Comparison of ENCODE assay signal across 8 cellular contexts in genomic region chr14:73851567-73852382, GRCh38. TPM values are rescaled to one million over a fixed set of nuclear protein-coding genes. Genes with fewer than 3 reads are reported as not detected.
A peak's percentile ranks its signal among the peaks of the same experiment; 100 is the strongest.
DNase-seq lines count a peak whose midpoint lies in the region; ATAC-seq and TF ChIP-seq lines count a peak whose summit lies in the region.

Gene PTGR2 (plus strand): TSS chr14:73851831. CDS start chr14:73858863, 7,032 bp downstream.

- peaks cover 6% of the 10 kb centered on the region for H3K4me1 ChIP-seq in CD8-positive, alpha-beta T cell (ENCODE audit: insufficient read depth, low read length)

- ATAC-seq in CD8-positive, alpha-beta T cell, result peak; percentile 93
- ATAC-seq in GM19468 (IDR thresholded peaks at IDR 0.05; ENCODE audit: extremely low read depth, unreplicated experiment) (peak; percentile 76), memory B cell (ENCODE audit: low read depth) (peak; percentile 95)
- ATAC-seq in effector memory CD8-positive, alpha-beta T cell (replicated peaks), result peak; percentile 94

- no peaks in the 10 kb centered on the region for H3K9me3 Mint-ChIP-seq in CD8-positive, alpha-beta T cell
- H3K9me3 Mint-ChIP-seq in effector memory CD8-positive, alpha-beta T cell, result no peaks in the 10 kb centered on the region
- no peaks in the 10 kb centered on the region for H3K9me3 Mint-ChIP-seq in memory B cell

- no peaks in the 10 kb centered on the region for H3K36me3 ChIP-seq in CD8-positive, alpha-beta T cell (ENCODE audit: insufficient read depth, low read length)

- H3K4me3 Mint-ChIP-seq in CD8-positive, alpha-beta T cell, result peak within 1 kb of the TSS; percentile 90
- H3K4me3 Mint-ChIP-seq in effector memory CD8-positive, alpha-beta T cell, result peak within 1 kb of the TSS; percentile 89 to 92
- H3K4me3 Mint-ChIP-seq in memory B cell, result peak within 1 kb of the TSS; percentile 93

- H3K27ac ChIP-seq in CD8-positive, alpha-beta T cell (ENCODE audit: low read depth, low read length), result peak within 1 kb of the TSS; percentile 70

- H3K27me3 Mint-ChIP-seq in CD8-positive, alpha-beta T cell (ENCODE audit: low read depth), result no peaks in the 10 kb centered on the region
- H3K27me3 Mint-ChIP-seq in effector memory CD8-positive, alpha-beta T cell, result no peaks in the 10 kb centered on the region
- H3K27me3 Mint-ChIP-seq in memory B cell, result no peaks in the 10 kb centered on the region

- no peaks in the 10 kb centered on the region for H3K9me3 ChIP-seq in CD8-positive, alpha-beta T cell (ENCODE audit: low read length)

- POLR2A ChIA-PET in CD8-positive, alpha-beta T cell (lab: Charles Lee), result interaction anchor here (0.7 to 2.0 kb wide), 12 partner anchors 9 to 361 kb away, joined by 3 to 8 read pairs (median 4); partner anchors contain the start of genes ACOT2, BBOF1, ENTPD5 and RIOX1

- H3K4me1 Mint-ChIP-seq in CD8-positive, alpha-beta T cell (ENCODE audit: low read depth), result peaks cover 21% of the 10 kb centered on the region
- peaks cover 17 to 25% of the 10 kb centered on the region in 2 donors for H3K4me1 Mint-ChIP-seq in effector memory CD8-positive, alpha-beta T cell (ENCODE audit: low read depth in 2 of 2)
- peaks cover 8% of the 10 kb centered on the region for H3K4me1 Mint-ChIP-seq in memory B cell

- peaks cover 8% of the 10 kb centered on the region for H3K36me3 Mint-ChIP-seq in CD8-positive, alpha-beta T cell
- peaks cover 17% of the 10 kb centered on the region for H3K36me3 Mint-ChIP-seq in effector memory CD8-positive, alpha-beta T cell (ENCODE audit: insufficient read depth)
- H3K36me3 Mint-ChIP-seq in memory B cell, result no peaks in the 10 kb centered on the region

- DNase-seq in CD8-positive, alpha-beta T cell, result peak; percentile 77 to 94 (median 87)
- peak; percentile 97 for DNase-seq in HT1080 (ENCODE audit: low read depth)
- DNase-seq in NOMO-1 (lab: John Stamatoyannopoulos, UW; ENCODE audit: unreplicated experiment in 2 of 2), result peak; percentile 84 to 86
- peak; percentile 67 to 80 (median 67) for DNase-seq in activated CD8-positive, alpha-beta memory T cell treated with anti-CD3 and anti-CD28 coated beads for 48 hours (ENCODE audit: low read depth in 2 of 3, low spot score in 2 of 3)
- peak; percentile 85 to 90 (median 85) for DNase-seq in effector memory CD8-positive, alpha-beta T cell
- peak; percentile 89 to 92 for DNase-seq in memory B cell (ENCODE audit: low spot score in 2 of 2)
- DNase-seq in stimulated activated CD8-positive, alpha-beta memory T cell treated with anti-CD3 and anti-CD28 coated beads, Interleukin-12 subunit alpha, Interleukin-12 subunit beta, amount 100 ng/mL, for 1 hour (ENCODE audit: low read depth), result peak; percentile 80

- intact Hi-C loops in CD8-positive, alpha-beta T cell (cut with DNase I, micrococcal nuclease), result loop anchor here (1.0 to 10.0 kb wide), 7 partner anchors 35 to 793 kb away; partner anchors contain the start of genes COQ6 (in 2 of the 2), FAM161B (in 2 of the 2), ZNF410 (in 2 of the 2) and ABCD4 (in 1 of the 2)

- H3K27ac Mint-ChIP-seq in CD8-positive, alpha-beta T cell, result peak within 1 kb of the TSS; percentile 98
- peak within 1 kb of the TSS; percentile 96 to 97 for H3K27ac Mint-ChIP-seq in effector memory CD8-positive, alpha-beta T cell
- peak within 1 kb of the TSS; percentile 94 for H3K27ac Mint-ChIP-seq in memory B cell

- no peak for TF ChIP-seq CTCF in CD8-positive, alpha-beta T cell (IDR thresholded peaks at IDR 0.05)

- H3K4me3 ChIP-seq in CD8-positive, alpha-beta T cell (ENCODE audit: low read depth, low read length), result peak within 1 kb of the TSS; percentile 47

- no peaks in the 10 kb centered on the region for H3K27me3 ChIP-seq in CD8-positive, alpha-beta T cell (ENCODE audit: insufficient read depth, low read length)

- CTCF ChIA-PET in CD8-positive, alpha-beta T cell (lab: Charles Lee), result interaction anchor here (0.9 to 3.1 kb wide), 7 partner anchors 25 to 136 kb away, joined by 3 to 14 read pairs (median 4); no protein-coding TSS in a partner anchor

RNA-seq across cellular contexts. Expression of gene PTGR2, which starts in this region (rescaled TPM):
- total RNA-seq in CD8-positive, alpha-beta T cell, result 1 to 10 TPM; 1.2 to 1.4 TPM
- total RNA-seq in HT1080 (2014; rRNA removed; shearing (Covaris generic)), result 1.6 and 4.3 TPM in 2 replicates
- 6.4 and 8.8 TPM in 2 replicates for polyA plus RNA-seq in HT1080 (2015; cell fraction: cytosol; rRNA removed)
- polyA plus RNA-seq in HT1080 (2015; cell fraction: nucleus; rRNA removed), result 9.9 and 11.1 TPM in 2 replicates

Comparison
In these comparisons a context has a peak if more than half of its experiments do, and no peak if none do; other contexts are left out.
1. Peak in every context shown above with its lines: DNase-seq, ATAC-seq, H3K4me3 ChIP-seq and H3K27ac ChIP-seq.